26 cellular contexts compared by ENCODE assay signal in genomic region chr1:67465371-67465770, GRCh38.
"Had no signal": no experiment of that assay in that cellular context is flagged by ENCODE, and none has a peak within 500 bp of the region (broad histone marks: within the 10 kb centered on the region; RNA-seq: fewer than 3 reads in every experiment).

No MANE protein-coding gene starts in this region.

- H3K9me3 ChIP-seq: ascending aorta, esophagus muscularis mucosa, heart right ventricle, sigmoid colon, stomach, thyroid gland, upper lobe of left lung had no signal

- H3K27ac ChIP-seq: ascending aorta, cardiac muscle cell, esophagus muscularis mucosa, foreskin keratinocyte, sigmoid colon, stomach had no signal

- H3K9me3 Mint-ChIP-seq: activated CD4-positive, alpha-beta T cell treated with anti-CD3 and anti-CD28 coated beads, Interleukin-2, amount 10 ng/mL, durations not matched to agents 7 days and 5 days; activated CD8-positive, alpha-beta T cell treated with anti-CD3 and anti-CD28 coated beads for 36 hours; activated naive CD4-positive, alpha-beta T cell treated with anti-CD3 and anti-CD28 coated beads, Interleukin-2, amount 50 U/mL, for 72 hours; brain; mesothelial cell of epicardium; naive thymus-derived CD4-positive, alpha-beta T cell; stimulated activated naive B cell treated with anti-CD40 and anti-IgM and Interleukin-4, amounts not matched to agents 10 μg/mL and 1 μg/mL and 100 μg/mL, for 72 hours; WTC11 had no signal

- ATAC-seq: activated CD8-positive, alpha-beta T cell treated with anti-CD3 and anti-CD28 coated beads for 36 hours; activated naive CD4-positive, alpha-beta T cell treated with anti-CD3 and anti-CD28 coated beads, Interleukin-2, amount 50 U/mL, for 72 hours; foreskin keratinocyte; heart right ventricle; naive thymus-derived CD4-positive, alpha-beta T cell; stimulated activated naive B cell treated with anti-CD40 and anti-IgM and Interleukin-4, amounts not matched to agents 10 μg/mL and 1 μg/mL and 100 μg/mL, for 72 hours; WTC11 had no signal

- H3K36me3 ChIP-seq: ascending aorta, cardiac muscle cell, esophagus muscularis mucosa, heart right ventricle, sigmoid colon, stomach, thyroid gland, upper lobe of left lung had no signal

- H3K4me1 Mint-ChIP-seq: activated CD4-positive, alpha-beta T cell treated with anti-CD3 and anti-CD28 coated beads, Interleukin-2, amount 10 ng/mL, durations not matched to agents 7 days and 5 days; naive thymus-derived CD4-positive, alpha-beta T cell; stimulated activated naive B cell treated with anti-CD40 and anti-IgM and Interleukin-4, amounts not matched to agents 10 μg/mL and 1 μg/mL and 100 μg/mL, for 72 hours had no signal

- H3K27me3 ChIP-seq: ascending aorta, cardiac muscle cell, esophagus muscularis mucosa, foreskin keratinocyte, heart right ventricle, sigmoid colon, stomach, thyroid gland, upper lobe of left lung had no signal

- H3K36me3 Mint-ChIP-seq: activated naive CD4-positive, alpha-beta T cell treated with anti-CD3 and anti-CD28 coated beads, Interleukin-2, amount 50 U/mL, for 72 hours; brain; mesothelial cell of epicardium; stimulated activated naive B cell treated with anti-CD40 and anti-IgM and Interleukin-4, amounts not matched to agents 10 μg/mL and 1 μg/mL and 100 μg/mL, for 72 hours; WTC11 had no signal

- DNase-seq: activated CD4-positive, alpha-beta T cell treated with anti-CD3 and anti-CD28 coated beads for 1 hour; activated CD4-positive, alpha-beta T cell treated with anti-CD3 and anti-CD28 coated beads, Interleukin-2, amount 10 ng/mL, durations not matched to agents 7 days and 5 days; activated CD8-positive, alpha-beta T cell treated with anti-CD3 and anti-CD28 coated beads for 36 hours; activated naive CD4-positive, alpha-beta T cell; activated T-cell treated with anti-CD3 and anti-CD28 coated beads, Interleukin-2, amount 50 U/mL, for 48 hours; cerebellar nuclear complex; cortex of kidney; foreskin keratinocyte; heart right ventricle; mammary epithelial cell; naive thymus-derived CD4-positive, alpha-beta T cell; sigmoid colon; stimulated activated CD4-positive, alpha-beta T cell treated with anti-CD3 and anti-CD28 coated beads, Interleukin-15, amount 100 ng/mL, for 24 hours; stimulated activated CD4-positive, alpha-beta T cell treated with anti-CD3 and anti-CD28 coated beads, Interleukin-2, amount 100 ng/mL, for 24 hours; stimulated activated naive B cell treated with anti-CD40 and anti-IgM and Interleukin-4, amounts not matched to agents 10 μg/mL and 1 μg/mL and 100 μg/mL, for 72 hours; stomach; T-helper 2 cell; upper lobe of left lung had no signal

- H3K27me3 Mint-ChIP-seq: activated CD4-positive, alpha-beta T cell treated with anti-CD3 and anti-CD28 coated beads, Interleukin-2, amount 10 ng/mL, durations not matched to agents 7 days and 5 days; brain had no signal

- H3K4me3 ChIP-seq: ascending aorta, cardiac muscle cell, esophagus muscularis mucosa, heart right ventricle, sigmoid colon, stomach, thyroid gland, upper lobe of left lung had no signal

- H3K4me3 Mint-ChIP-seq: activated CD4-positive, alpha-beta T cell treated with anti-CD3 and anti-CD28 coated beads, Interleukin-2, amount 10 ng/mL, durations not matched to agents 7 days and 5 days; activated CD8-positive, alpha-beta T cell treated with anti-CD3 and anti-CD28 coated beads for 36 hours; brain; mesothelial cell of epicardium; naive thymus-derived CD4-positive, alpha-beta T cell; stimulated activated naive B cell treated with anti-CD40 and anti-IgM and Interleukin-4, amounts not matched to agents 10 μg/mL and 1 μg/mL and 100 μg/mL, for 72 hours; WTC11 had no signal

- H3K27ac Mint-ChIP-seq: activated CD4-positive, alpha-beta T cell treated with anti-CD3 and anti-CD28 coated beads, Interleukin-2, amount 10 ng/mL, durations not matched to agents 7 days and 5 days; activated CD8-positive, alpha-beta T cell treated with anti-CD3 and anti-CD28 coated beads for 36 hours; activated naive CD4-positive, alpha-beta T cell treated with anti-CD3 and anti-CD28 coated beads, Interleukin-2, amount 50 U/mL, for 72 hours; mesothelial cell of epicardium; naive thymus-derived CD4-positive, alpha-beta T cell; stimulated activated naive B cell treated with anti-CD40 and anti-IgM and Interleukin-4, amounts not matched to agents 10 μg/mL and 1 μg/mL and 100 μg/mL, for 72 hours; WTC11 had no signal

- H3K4me1 ChIP-seq: sigmoid colon, thyroid gland had no signal
